ENCODE assay signal across 10 cellular contexts in genomic region chrX:153780678-153781427, GRCh38.
A peak's percentile ranks its signal among the peaks of the same experiment; 100 is the strongest.
DNase-seq lines count a peak whose midpoint lies in the region; ATAC-seq lines count a peak whose summit lies in the region.
"Had no signal": no experiment of that assay in that cellular context is flagged by ENCODE, and none has a peak within 500 bp of the region (broad histone marks: within the 10 kb centered on the region; RNA-seq: fewer than 3 reads in every experiment).

A gene with protein sequence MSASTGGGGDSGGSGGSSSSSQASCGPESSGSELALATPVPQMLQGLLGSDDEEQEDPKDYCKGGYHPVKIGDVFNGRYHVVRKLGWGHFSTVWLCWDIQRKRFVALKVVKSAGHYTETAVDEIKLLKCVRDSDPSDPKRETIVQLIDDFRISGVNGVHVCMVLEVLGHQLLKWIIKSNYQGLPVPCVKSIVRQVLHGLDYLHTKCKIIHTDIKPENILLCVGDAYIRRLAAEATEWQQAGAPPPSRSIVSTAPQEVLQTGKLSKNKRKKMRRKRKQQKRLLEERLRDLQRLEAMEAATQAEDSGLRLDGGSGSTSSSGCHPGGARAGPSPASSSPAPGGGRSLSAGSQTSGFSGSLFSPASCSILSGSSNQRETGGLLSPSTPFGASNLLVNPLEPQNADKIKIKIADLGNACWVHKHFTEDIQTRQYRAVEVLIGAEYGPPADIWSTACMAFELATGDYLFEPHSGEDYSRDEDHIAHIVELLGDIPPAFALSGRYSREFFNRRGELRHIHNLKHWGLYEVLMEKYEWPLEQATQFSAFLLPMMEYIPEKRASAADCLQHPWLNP (plus strand): TSS chrX:153781041. CDS start chrX:153781087, 46 bp downstream.

- DNase-seq in NCI-H146 (lab: John Stamatoyannopoulos, UW) (peak; percentile 12), NCI-H146 treated with DMSO at 0.1 percent for 48 hours (lab: John Stamatoyannopoulos, UW; ENCODE audit: unreplicated experiment) (no peak), adipocyte (ENCODE audit: low read depth) (peak; percentile 37), hepatic stellate cell (ENCODE audit: low spot score) (peak; percentile 72), substantia nigra (lab: John Stamatoyannopoulos, UW) (peak in 2 of 49 donors; percentile 21 to 68), GOT3 (lab: John Stamatoyannopoulos, UW) (no peak), C1 segment of cervical spinal cord (lab: John Stamatoyannopoulos, UW) (no peak)
- DNase-seq: stimulated activated CD4-positive, alpha-beta T cell treated with anti-CD3 and anti-CD28 coated beads, Interleukin-2, amount 100 ng/mL, for 24 hours had no signal

- H3K9me3 ChIP-seq in adipocyte (ENCODE audit: control insufficient read depth, low read length) = no peaks in the 10 kb centered on the region
- H3K9me3 ChIP-seq: SJSA1 had no signal

- no peaks in the 10 kb centered on the region for H3K27me3 ChIP-seq in adipocyte (replicated peaks; ENCODE audit: control insufficient read depth, insufficient read depth, low read length)
- H3K27me3 ChIP-seq: SJSA1 had no signal

- no peak within 1 kb of the TSS for H3K9ac ChIP-seq in adipocyte (ENCODE audit: low read length)

- peak within 1 kb of the TSS; percentile 70 for H3K27ac ChIP-seq in substantia nigra (ENCODE audit: low read depth, low read length, poor library complexity, severe bottlenecking)
- H3K27ac ChIP-seq: SJSA1 had no signal

- peaks cover 17% of the 10 kb centered on the region for H3K36me3 ChIP-seq in adipocyte (ENCODE audit: control insufficient read depth, insufficient read depth, low read length, severe bottlenecking)
- H3K36me3 ChIP-seq: SJSA1 had no signal

- peaks cover 3% of the 10 kb centered on the region for H3K4me1 ChIP-seq in adipocyte (ENCODE audit: control insufficient read depth, insufficient read depth, low read length)
- H3K4me1 ChIP-seq: SJSA1 had no signal

- H3K4me3 ChIP-seq in adipocyte (ENCODE audit: low read length) = no peak within 1 kb of the TSS
- H3K4me3 ChIP-seq: SJSA1 had no signal

- no peak for ATAC-seq in GM18907 (IDR thresholded peaks at IDR 0.05; ENCODE audit: unreplicated experiment)

Comparison
In these comparisons a context has a peak if more than half of its experiments do, and no peak if none do; other contexts are left out.
1. DNase-seq: peak in NCI-H146 (single experiment), adipocyte (single experiment) and hepatic stellate cell (single experiment); none in NCI-H146 treated with DMSO at 0.1 percent for 48 hours (single experiment), GOT3 (single experiment) and C1 segment of cervical spinal cord (0 of 14).